21 cellular contexts compared by ENCODE assay signal in genomic region chr2:17136895-17137294, GRCh38.
"Had no signal": no experiment of that assay in that cellular context is flagged by ENCODE, and none has a peak within 500 bp of the region (broad histone marks: within the 10 kb centered on the region; RNA-seq: fewer than 3 reads in every experiment).

No MANE protein-coding gene starts in this region.

- DNase-seq: colonic mucosa; dermis blood vessel endothelial cell; erythroblast; foreskin melanocyte; head of caudate nucleus; kidney; left cardiac atrium; left ventricle myocardium inferior; lower lobe of right lung; occipital lobe; pancreas; right cardiac atrium; small intestine; stimulated activated CD4-positive, alpha-beta T cell treated with anti-CD3 and anti-CD28 coated beads, Interleukin-12 subunit alpha, Interleukin-12 subunit beta, amount 100 ng/mL, for 4 hours; stimulated activated naive CD4-positive, alpha-beta T cell; thyroid gland; upper lobe of left lung; uterus had no signal

- ATAC-seq: left cardiac atrium, lower lobe of right lung, pancreas, right cardiac atrium had no signal

- H3K9me3 ChIP-seq: colonic mucosa, left ventricle myocardium inferior, lower lobe of right lung, pancreas, suprapubic skin, thyroid gland, upper lobe of left lung, uterus had no signal

- FAIRE-seq: endothelial cell of umbilical vein, kidney, pancreas, small intestine had no signal

- H3K27ac ChIP-seq: colonic mucosa, hepatocyte, left ventricle myocardium inferior, lower lobe of right lung, pancreas, suprapubic skin, thyroid gland, upper lobe of left lung, uterus had no signal

- H3K4me3 ChIP-seq: colonic mucosa, hepatocyte, left ventricle myocardium inferior, lower lobe of right lung, pancreas, suprapubic skin, thyroid gland, upper lobe of left lung, uterus had no signal

- H3K36me3 ChIP-seq: colonic mucosa, left ventricle myocardium inferior, lower lobe of right lung, pancreas, suprapubic skin, thyroid gland, upper lobe of left lung, uterus had no signal

- H3K27me3 ChIP-seq: colonic mucosa, suprapubic skin, thyroid gland, upper lobe of left lung, uterus had no signal

- H3K4me1 ChIP-seq: colonic mucosa, left ventricle myocardium inferior, lower lobe of right lung, pancreas, suprapubic skin, thyroid gland, upper lobe of left lung, uterus had no signal
